In genomic region chr6:38671885-38672467, GRCh38 we compare ENCODE assay signal across 7 cellular contexts. TPM values are rescaled to one million over a fixed set of nuclear protein-coding genes. Genes with fewer than 3 reads are reported as not detected.
DNase-seq lines count a peak whose midpoint lies in the region; ATAC-seq and TF ChIP-seq lines count a peak whose summit lies in the region.

No MANE protein-coding gene starts in this region.

- WGBS in right cardiac atrium, result 9% methylated on average over 2 of the region's 2 CpGs
- WGBS in spleen, 5 donors, result 12 to 28% (median 20%) methylated on average over 2 of the region's 2 CpGs

- no peak for TF ChIP-seq POLR2A in spleen (IDR thresholded peaks at IDR 0.05)

- BruUV-seq in OCI-LY7 (replicated peaks; lab: Mats Ljungman, UMichigan), result no TSS peak

- H3K27me3 ChIP-seq in right cardiac atrium (ENCODE audit: control insufficient read depth, insufficient read depth) (no peaks in the 10 kb centered on the region), spleen (replicated peaks in 1 of 7) (no peaks in the 10 kb centered on the region)

- H3K9me3 ChIP-seq in OCI-LY7 (ENCODE audit: low read length) (no peaks in the 10 kb centered on the region), right cardiac atrium (ENCODE audit: control insufficient read depth, low read length) (no peaks in the 10 kb centered on the region), spleen (peaks cover 0 to 5% (median 0%) of the 10 kb centered on the region in 8 donors)

- H4K20me1 ChIP-seq in OCI-LY7 (ENCODE audit: insufficient read depth, low read length), result no peaks in the 10 kb centered on the region

- no peak overlapping the region for H2AFZ ChIP-seq in OCI-LY7 (ENCODE audit: low read length)

- no peaks in the 10 kb centered on the region for H3K79me2 ChIP-seq in OCI-LY7 (ENCODE audit: insufficient read depth, low read depth, low read length)

- no peak overlapping the region for H3K4me2 ChIP-seq in OCI-LY7 (ENCODE audit: low read length)

- peaks cover 27% of the 10 kb centered on the region for H3K36me3 ChIP-seq in OCI-LY7 (ENCODE audit: insufficient read depth, low read length)
- peaks cover 0 to 24% (median 0%) of the 10 kb centered on the region in 6 donors for H3K36me3 ChIP-seq in spleen

- CTCF ChIA-PET in OCI-LY7 (lab: Charles Lee; ENCODE audit: unreplicated experiment), result no interaction called here

- POLR2A ChIA-PET in OCI-LY7 (lab: Charles Lee), result no interaction called here

- H3K4me3 ChIP-seq in OCI-LY7 (ENCODE audit: low read depth, low read length, poor library complexity, severe bottlenecking) (no peak overlapping the region), right cardiac atrium (ENCODE audit: low read length) (no peak overlapping the region), spleen (no peak overlapping the region)

- peak; percentile 89 for TF ChIP-seq CTCF in OCI-LY7 (conservative IDR thresholded peaks at IDR 0.05; ENCODE audit: low read length)
- TF ChIP-seq CTCF in spleen (IDR thresholded peaks at IDR 0.05 in 8 of 11, conservative IDR thresholded peaks at IDR 0.05 in 3 of 11), result peak in 10 of 11 experiments; percentile 11 to 77 (median 66)

- no peaks in the 10 kb centered on the region for H3K9me2 ChIP-seq in OCI-LY7 (ENCODE audit: insufficient read depth, low read length)

- intact Hi-C loops in OCI-LY7 (cut with micrococcal nuclease; ENCODE audit: unreplicated experiment) (loop anchor here (2.0 kb wide), 1 partner anchor 181 kb away; no protein-coding TSS in a partner anchor), right cardiac atrium (cut with DNase I) (no loop called here), spleen (cut with DNase I; ENCODE audit: low total_unique reads) (no loop called here)

- peak; percentile 26 for DNase-seq in ELF-1 (ENCODE audit: low read depth, low spot score)
- peak; percentile 62 for DNase-seq in OCI-LY7 (ENCODE audit: low spot score)
- DNase-seq in amniotic stem cell (lab: John Stamatoyannopoulos, UW), result peak; percentile 35
- DNase-seq in right cardiac atrium, result no peak
- no peak for DNase-seq in spleen

- H3K4me1 ChIP-seq in OCI-LY7 (ENCODE audit: insufficient read depth, low read length, poor library complexity, severe bottlenecking), result peaks cover 1% of the 10 kb centered on the region
- no peaks in the 10 kb centered on the region for H3K4me1 ChIP-seq in right cardiac atrium (ENCODE audit: control insufficient read depth, insufficient read depth, low read length)
- peaks cover 3 to 53% (median 25%) of the 10 kb centered on the region in 6 donors for H3K4me1 ChIP-seq in spleen

- H3K27ac ChIP-seq in OCI-LY7 (ENCODE audit: low read depth, low read length, poor library complexity, severe bottlenecking) (no peak overlapping the region), right cardiac atrium (ENCODE audit: low read length) (no peak overlapping the region), spleen (no peak overlapping the region)

- ATAC-seq in GM19372 (IDR thresholded peaks at IDR 0.05; ENCODE audit: low read depth, unreplicated experiment), result peak; percentile 86
- peak; percentile 87 for ATAC-seq in HG03565 (IDR thresholded peaks at IDR 0.05; ENCODE audit: unreplicated experiment)
- ATAC-seq in right cardiac atrium, result peak; percentile 63 to 64

RNA-seq across cellular contexts. Expression of gene GLO1, which starts 31.0 kb away (rescaled TPM):
- total RNA-seq in OCI-LY7 (2014; rRNA removed; shearing (Covaris generic)), result 93.2 and 97.1 TPM in 2 replicates
- 87.6 and 92.2 TPM in 2 replicates for total RNA-seq in OCI-LY7 (2022)
- 10 to 100 TPM; 87.0 to 96.0 (median 88.0) TPM for total RNA-seq in right cardiac atrium
- polyA plus RNA-seq in right cardiac atrium, result 109 TPM
- 100 to 1,000 TPM in 1 of 7 donors, 10 to 100 TPM in 6; 39.9 to 113 (median 58.2) TPM for total RNA-seq in spleen
- polyA plus RNA-seq in spleen, result 100 to 1,000 TPM in 1 of 3 donors, 10 to 100 TPM in 2; 67.0 to 106 (median 94.0) TPM

RNA-seq across cellular contexts. Expression of gene BTBD9, which starts 32.2 kb away (rescaled TPM):
- 3.6 and 5.9 TPM in 2 replicates for total RNA-seq in OCI-LY7 (2014; rRNA removed; shearing (Covaris generic))
- total RNA-seq in OCI-LY7 (2022) (7.3 and 10.8 TPM in 2 replicates), right cardiac atrium (10 to 100 TPM; 23.5 to 24.6 (median 23.8) TPM), spleen (10 to 100 TPM; 16.1 to 43.1 (median 29.0) TPM)
- polyA plus RNA-seq in right cardiac atrium (9.8 TPM), spleen (1 to 10 TPM; 1.2 to 3.7 (median 1.5) TPM)

RNA-seq across cellular contexts. Expression of gene DNAH8, which starts 43.1 kb away (rescaled TPM):
- not detected in 2 replicates for total RNA-seq in OCI-LY7 (2014; rRNA removed; shearing (Covaris generic))
- total RNA-seq in OCI-LY7 (2022) (not detected in 2 replicates), right cardiac atrium (not detected), spleen (10 to 100 TPM in 2 of 7 donors, 1 to 10 TPM in 5; 1.7 to 15.6 (median 6.3) TPM)
- polyA plus RNA-seq in right cardiac atrium (not detected), spleen (under 1 TPM; 0.20 to 0.51 (median 0.46) TPM)

Comparison
In these comparisons a context has a peak if more than half of its experiments do, and no peak if none do; other contexts are left out.
1. DNase-seq: peak in ELF-1 (single experiment), OCI-LY7 (single experiment) and amniotic stem cell (single experiment); none in right cardiac atrium (0 of 3) and spleen (single experiment).
2. Peak in every context shown above with its lines, with median percentiles within 50 percentile points of each other: ATAC-seq.